Comparison of ENCODE assay signal across 10 cellular contexts in the genomic region with DNA sequence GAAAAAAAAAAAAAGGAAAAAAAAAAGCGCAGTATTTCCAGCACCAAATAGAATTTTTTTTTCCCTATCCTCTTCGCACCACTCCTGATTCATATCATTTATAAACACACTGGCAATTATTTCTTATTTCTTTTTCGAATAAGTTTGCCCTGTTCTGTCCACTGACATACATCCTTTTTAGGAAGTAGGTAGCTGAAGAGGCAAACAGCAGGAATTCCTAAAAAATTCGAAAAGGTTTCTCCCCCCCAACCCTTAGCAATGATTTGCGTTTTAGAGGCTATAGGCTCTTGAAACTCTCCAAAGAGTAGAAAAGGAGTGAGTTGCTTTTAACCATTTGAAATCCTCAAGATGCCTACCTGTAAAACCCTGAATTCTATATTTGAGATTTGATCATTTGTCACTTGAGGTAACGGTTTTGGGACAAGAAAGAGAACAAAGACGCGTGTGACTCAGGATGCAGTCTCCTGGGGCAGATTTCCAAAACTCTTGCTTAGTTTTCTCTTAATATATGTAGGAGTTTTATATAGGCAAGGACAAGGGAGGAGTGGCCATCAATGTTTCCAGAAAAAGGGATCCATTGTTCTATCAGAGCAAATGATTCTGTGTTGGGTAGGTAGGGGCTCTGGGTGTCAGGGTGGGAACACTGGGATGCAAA. TPM values are rescaled to one million over a fixed set of nuclear protein-coding genes. Genes with fewer than 3 reads are reported as not detected.
DNase-seq lines count a peak whose midpoint lies in the region; ATAC-seq and TF ChIP-seq lines count a peak whose summit lies in the region.
"Had no signal": no experiment of that assay in that cellular context is flagged by ENCODE, and none has a peak within 500 bp of the region (broad histone marks: within the 10 kb centered on the region; RNA-seq: fewer than 3 reads in every experiment).

No MANE protein-coding gene starts in this region.

- no peaks in the 10 kb centered on the region for H3K36me3 Mint-ChIP-seq in activated CD4-positive, alpha-beta T cell treated with anti-CD3 and anti-CD28 coated beads, Interleukin-2, amount 10 ng/mL, durations not matched to agents 7 days and 5 days (ENCODE audit: low read depth)

- H3K4me3 Mint-ChIP-seq in activated CD4-positive, alpha-beta T cell treated with anti-CD3 and anti-CD28 coated beads, Interleukin-2, amount 10 ng/mL, durations not matched to agents 7 days and 5 days: peak overlapping the region; percentile 12

- H3K27me3 ChIP-seq in brain microvascular endothelial cell (replicated peaks) (no peaks in the 10 kb centered on the region), lower lobe of right lung (ENCODE audit: low read depth) (no peaks in the 10 kb centered on the region), thoracic aorta (replicated peaks; ENCODE audit: insufficient read depth) (no peaks in the 10 kb centered on the region)

- POLR2A ChIA-PET in activated CD4-positive, alpha-beta T cell treated with anti-CD3 and anti-CD28 coated beads, Interleukin-2, amount 10 ng/mL, durations not matched to agents 7 days and 5 days (lab: Charles Lee): interaction anchor here (0.5 kb wide), 1 partner anchor 34 kb away, joined by 3 read pairs; no protein-coding TSS in a partner anchor

- H3K9me3 ChIP-seq in lower lobe of right lung (no peaks in the 10 kb centered on the region), thoracic aorta (no peaks in the 10 kb centered on the region)

- TF ChIP-seq CTCF in brain microvascular endothelial cell (IDR thresholded peaks at IDR 0.05; ENCODE audit: low read depth, low read length, missing control alignments) (no peak), lower lobe of right lung (IDR thresholded peaks at IDR 0.05) (no peak), thoracic aorta (IDR thresholded peaks at IDR 0.05) (no peak), GM13976 (IDR thresholded peaks at IDR 0.05; ENCODE audit: borderline replicate concordance, control extremely low read depth, extremely low read depth, insufficient read depth, missing control alignments) (no peak)

- no peak for ATAC-seq in lower lobe of right lung
- ATAC-seq in thoracic aorta (ENCODE audit: insufficient number of reproducible peaks, low FRiP score, low read depth): no peak

- H3K27ac ChIP-seq in brain microvascular endothelial cell (peak overlapping the region; percentile 95), lower lobe of right lung (peak overlapping the region; percentile 91), thoracic aorta (peak overlapping the region; percentile 92 to 97)
- H3K27ac ChIP-seq: C4-2B had no signal

- no peak for DNase-seq in activated CD4-positive, alpha-beta T cell treated with anti-CD3 and anti-CD28 coated beads, Interleukin-2, amount 10 ng/mL, durations not matched to agents 7 days and 5 days
- no peak for DNase-seq in activated CD4-positive, alpha-beta T cell treated with anti-CD3 and anti-CD28 coated beads for 4 hours
- DNase-seq in brain microvascular endothelial cell: no peak
- DNase-seq in lower lobe of right lung: no peak
- DNase-seq in thoracic aorta (ENCODE audit: low spot score): no peak
- no peak for DNase-seq in GM13976 (ENCODE audit: low spot score)
- DNase-seq in NCI-H524 (lab: John Stamatoyannopoulos, UW): no peak
- no peak for DNase-seq in UCSD-AML1 (lab: John Stamatoyannopoulos, UW; ENCODE audit: unreplicated experiment)
- DNase-seq: occipital lobe had no signal

- H3K27me3 Mint-ChIP-seq in activated CD4-positive, alpha-beta T cell treated with anti-CD3 and anti-CD28 coated beads, Interleukin-2, amount 10 ng/mL, durations not matched to agents 7 days and 5 days: peaks cover 65% of the 10 kb centered on the region

- H3K4me1 Mint-ChIP-seq in activated CD4-positive, alpha-beta T cell treated with anti-CD3 and anti-CD28 coated beads, Interleukin-2, amount 10 ng/mL, durations not matched to agents 7 days and 5 days: peaks cover 6% of the 10 kb centered on the region

- H3K4me3 ChIP-seq in brain microvascular endothelial cell (ENCODE audit: low read depth, low read length) (peak overlapping the region; percentile 92), lower lobe of right lung (peak overlapping the region; percentile 61), thoracic aorta (peak overlapping the region; percentile 82)

- H3K36me3 ChIP-seq in brain microvascular endothelial cell (replicated peaks): peaks cover 18% of the 10 kb centered on the region
- no peaks in the 10 kb centered on the region for H3K36me3 ChIP-seq in lower lobe of right lung
- H3K36me3 ChIP-seq in thoracic aorta: peaks cover 18% of the 10 kb centered on the region

- peak overlapping the region; percentile 2 for H3K27ac Mint-ChIP-seq in activated CD4-positive, alpha-beta T cell treated with anti-CD3 and anti-CD28 coated beads, Interleukin-2, amount 10 ng/mL, durations not matched to agents 7 days and 5 days

- in situ Hi-C loops in brain microvascular endothelial cell (cut with HindIII; ENCODE audit: low pct_ligation_motif_present, low sequenced_read_pairs): no loop called here
- in situ Hi-C loops in GM13976 (cut with MboI; ENCODE audit: low sequenced_read_pairs, unreplicated experiment): no loop called here

- intact Hi-C loops in lower lobe of right lung (cut with DNase I): no loop called here

- CTCF ChIA-PET in activated CD4-positive, alpha-beta T cell treated with anti-CD3 and anti-CD28 coated beads, Interleukin-2, amount 10 ng/mL, durations not matched to agents 7 days and 5 days (lab: Charles Lee): no interaction called here

- no peaks in the 10 kb centered on the region for H3K9me3 Mint-ChIP-seq in activated CD4-positive, alpha-beta T cell treated with anti-CD3 and anti-CD28 coated beads, Interleukin-2, amount 10 ng/mL, durations not matched to agents 7 days and 5 days

- H3K4me1 ChIP-seq in lower lobe of right lung: peaks cover 32% of the 10 kb centered on the region
- peaks cover 19 to 42% of the 10 kb centered on the region in 2 donors for H3K4me1 ChIP-seq in thoracic aorta (ENCODE audit: control insufficient read depth in 1 of 2, low read depth in 2 of 2)

RNA-seq across cellular contexts. Expression of gene CCN2, which starts 0.5 kb away (rescaled TPM):
- not detected for total RNA-seq in activated CD4-positive, alpha-beta T cell treated with anti-CD3 and anti-CD28 coated beads, Interleukin-2, amount 10 ng/mL, durations not matched to agents 7 days and 5 days
- total RNA-seq in lower lobe of right lung: 83.1 TPM
- 1,000 to 10,000 TPM in 1 of 2 donors, 100 to 1,000 TPM in 1; 821 to 1,207 TPM for total RNA-seq in thoracic aorta

Comparison
In these comparisons a context has a peak if more than half of its experiments do, and no peak if none do; other contexts are left out.
1. RNA of gene CCN2, which starts 0.5 kb away (total RNA-seq): 821 to 1,207 TPM in thoracic aorta and 83.1 TPM in lower lobe of right lung (single experiment); not detected in activated CD4-positive, alpha-beta T cell treated with anti-CD3 and anti-CD28 coated beads, Interleukin-2, amount 10 ng/mL, durations not matched to agents 7 days and 5 days; every median in the first group is over 10 times any median in the second.
2. Peak in every context shown above with its lines, with median percentiles within 50 percentile points of each other: H3K27ac ChIP-seq and H3K4me3 ChIP-seq.